In genomic region chr17:752620-753219, GRCh38 we compare ENCODE assay signal across 8 cellular contexts. TPM values are rescaled to one million over a fixed set of nuclear protein-coding genes. Genes with fewer than 3 reads are reported as not detected.
DNase-seq lines count a peak whose midpoint lies in the region; ATAC-seq and TF ChIP-seq lines count a peak whose summit lies in the region.

No MANE protein-coding gene starts in this region.

- H4K20me1 ChIP-seq in smooth muscle cell (ENCODE audit: low read depth), result no peaks in the 10 kb centered on the region

- no peaks in the 10 kb centered on the region for H3K36me3 ChIP-seq in smooth muscle cell (ENCODE audit: low read depth)

- peak overlapping the region; percentile 81 for H3K9ac ChIP-seq in smooth muscle cell (ENCODE audit: low read depth)

- in situ Hi-C loops in T47D (cut with HindIII; ENCODE audit: low pct_unique_long_range_greater_than_20kb, low sequenced_read_pairs), result no loop called here

- no peak overlapping the region for H3K27ac ChIP-seq in smooth muscle cell (ENCODE audit: low read depth)

- 64% methylated on average over 40 of the region's 43 CpGs for WGBS in smooth muscle cell (ENCODE audit: low lambda C conversion rate)

- peaks cover 22% of the 10 kb centered on the region for H3K79me2 ChIP-seq in smooth muscle cell (ENCODE audit: low read depth)

- DNase-seq in AG10803 (ENCODE audit: low read depth), result peak; percentile 60
- DNase-seq in NCI-H2227 (lab: John Stamatoyannopoulos, UW; ENCODE audit: unreplicated experiment), result peak; percentile 62
- DNase-seq in T47D (ENCODE audit: low read depth in 1 of 2, low spot score in 1 of 2), result peak; percentile 61 to 71
- peak; percentile 78 for DNase-seq in islet precursor cell
- DNase-seq in smooth muscle cell (lab: John Stamatoyannopoulos, UW; ENCODE audit: unreplicated experiment), result no peak
- no peak for DNase-seq in NCI-H2107 (lab: John Stamatoyannopoulos, UW)

- H2AFZ ChIP-seq in smooth muscle cell (ENCODE audit: low read depth), result peak overlapping the region; percentile 20

- peak overlapping the region; percentile 75 for H3K4me3 ChIP-seq in AG10803 (ENCODE audit: low read length)
- H3K4me3 ChIP-seq in smooth muscle cell, result peak overlapping the region; percentile 82

- peaks cover 8% of the 10 kb centered on the region for H3F3A ChIP-seq in smooth muscle cell (ENCODE audit: low read depth)

- H3K27me3 ChIP-seq in smooth muscle cell (ENCODE audit: low read depth), result no peaks in the 10 kb centered on the region

- H3K4me1 ChIP-seq in smooth muscle cell (ENCODE audit: low read depth), result no peaks in the 10 kb centered on the region

- peak overlapping the region; percentile 90 for H3K4me2 ChIP-seq in smooth muscle cell

- no peak for TF ChIP-seq CTCF in AG10803 (conservative IDR thresholded peaks at IDR 0.05; ENCODE audit: low read length)
- no peak for TF ChIP-seq CTCF in smooth muscle cell (IDR thresholded peaks at IDR 0.05; ENCODE audit: borderline replicate concordance, insufficient read depth, poor library complexity, severe bottlenecking)

- H3K9me3 ChIP-seq in smooth muscle cell (replicated peaks; ENCODE audit: low read depth), result no peaks in the 10 kb centered on the region

- ATAC-seq in GM18858 (IDR thresholded peaks at IDR 0.05; ENCODE audit: unreplicated experiment) (peak; percentile 11), GM18867 (IDR thresholded peaks at IDR 0.05; ENCODE audit: unreplicated experiment) (no peak)

RNA-seq across cellular contexts. Expression of gene GEMIN4, which starts 0.7 kb away (rescaled TPM):
- 9.0 and 18.8 TPM in 2 replicates for total RNA-seq in smooth muscle cell
- polyA plus RNA-seq in smooth muscle cell, result 10.2 and 10.5 TPM in 2 replicates

RNA-seq across cellular contexts. Expression of gene TLCD3A, which starts 20.3 kb away (rescaled TPM):
- total RNA-seq in smooth muscle cell, result 20.1 and 23.0 TPM in 2 replicates
- 21.9 and 25.9 TPM in 2 replicates for polyA plus RNA-seq in smooth muscle cell

RNA-seq across cellular contexts. Expression of gene GLOD4, which starts 29.4 kb away (rescaled TPM):
- total RNA-seq in smooth muscle cell, result 53.5 and 66.3 TPM in 2 replicates
- 47.2 and 61.8 TPM in 2 replicates for polyA plus RNA-seq in smooth muscle cell

RNA-seq across cellular contexts. Expression of gene MRM3, which starts 29.4 kb away (rescaled TPM):
- 6.4 and 8.7 TPM in 2 replicates for total RNA-seq in smooth muscle cell
- polyA plus RNA-seq in smooth muscle cell, result 12.8 and 13.4 TPM in 2 replicates

RNA-seq across cellular contexts. Expression of gene VPS53, which starts 38.1 kb away (rescaled TPM):
- total RNA-seq in smooth muscle cell, result 18.6 and 24.4 TPM in 2 replicates
- polyA plus RNA-seq in smooth muscle cell, result 9.6 and 12.0 TPM in 2 replicates

Comparison
In these comparisons a context has a peak if more than half of its experiments do, and no peak if none do; other contexts are left out.
1. DNase-seq: peak in AG10803 (single experiment), NCI-H2227 (single experiment), T47D (2 of 2) and islet precursor cell (single experiment); none in smooth muscle cell (single experiment) and NCI-H2107 (single experiment).